ENCODE assay signal across 10 cellular contexts in genomic region chr20:63084563-63084927, GRCh38.
"Had no signal": no experiment of that assay in that cellular context is flagged by ENCODE, and none has a peak within 500 bp of the region (broad histone marks: within the 10 kb centered on the region; RNA-seq: fewer than 3 reads in every experiment).

No MANE protein-coding gene starts in this region.

- ATAC-seq: activated T-helper 17 cell treated with anti-CD3 and anti-CD28 coated beads, Interleukin-2, amount 50 U/mL, for 72 hours; heart left ventricle; psoas muscle; stimulated activated memory B cell treated with anti-CD40 and anti-IgM and Interleukin-4, amounts not matched to agents 10 μg/mL and 1 μg/mL and 100 μg/mL, for 72 hours had no signal

- H3K27ac Mint-ChIP-seq: activated naive CD8-positive, alpha-beta T cell; activated T-helper 17 cell treated with anti-CD3 and anti-CD28 coated beads, Interleukin-2, amount 50 U/mL, for 72 hours; memory B cell; stimulated activated memory B cell treated with anti-CD40 and anti-IgM and Interleukin-4, amounts not matched to agents 10 μg/mL and 1 μg/mL and 100 μg/mL, for 72 hours had no signal

- H3K4me1 Mint-ChIP-seq: activated T-helper 17 cell treated with anti-CD3 and anti-CD28 coated beads, Interleukin-2, amount 50 U/mL, for 72 hours; memory B cell; stimulated activated memory B cell treated with anti-CD40 and anti-IgM and Interleukin-4, amounts not matched to agents 10 μg/mL and 1 μg/mL and 100 μg/mL, for 72 hours had no signal

- DNase-seq: activated CD4-positive, CD25-positive, alpha-beta regulatory T cell treated with anti-CD3 and anti-CD28 coated beads, Interleukin-2, amount 50 U/mL, for 72 hours; brain microvascular endothelial cell; stimulated activated CD4-positive, alpha-beta T cell treated with anti-CD3 and anti-CD28 coated beads, Interleukin-12 subunit alpha, Interleukin-12 subunit beta, amount 100 ng/mL, for 4 hours; T1000 had no signal

- H3K36me3 Mint-ChIP-seq: stimulated activated memory B cell treated with anti-CD40 and anti-IgM and Interleukin-4, amounts not matched to agents 10 μg/mL and 1 μg/mL and 100 μg/mL, for 72 hours had no signal

- H3K9me3 Mint-ChIP-seq: activated T-helper 17 cell treated with anti-CD3 and anti-CD28 coated beads, Interleukin-2, amount 50 U/mL, for 72 hours had no signal

- H3K4me3 Mint-ChIP-seq: activated naive CD8-positive, alpha-beta T cell; activated T-helper 17 cell treated with anti-CD3 and anti-CD28 coated beads, Interleukin-2, amount 50 U/mL, for 72 hours; memory B cell; stimulated activated memory B cell treated with anti-CD40 and anti-IgM and Interleukin-4, amounts not matched to agents 10 μg/mL and 1 μg/mL and 100 μg/mL, for 72 hours had no signal
